1 cellular context compared by ENCODE assay signal in the genomic region with DNA sequence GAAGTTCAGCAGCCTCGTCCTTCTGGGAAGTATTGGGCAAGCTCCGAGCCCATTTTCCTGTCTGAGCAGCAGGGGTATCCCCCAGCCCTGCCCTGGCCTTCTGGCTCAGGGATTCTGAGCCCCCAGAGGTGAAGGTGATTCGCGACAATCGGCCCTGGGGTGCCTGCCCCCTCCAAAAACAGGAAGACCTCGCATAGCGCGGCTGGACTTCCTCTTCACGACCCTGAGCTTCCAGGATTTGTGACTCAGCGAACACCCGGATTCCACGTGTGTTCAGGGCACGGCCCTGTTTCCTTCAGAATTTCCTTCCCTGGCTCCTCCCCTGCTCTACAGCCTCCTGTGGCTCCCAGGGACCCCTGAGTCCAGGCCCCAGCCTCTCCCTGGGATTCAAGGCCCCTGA.
TF ChIP-seq lines count a peak whose summit lies in the region.

A gene with protein sequence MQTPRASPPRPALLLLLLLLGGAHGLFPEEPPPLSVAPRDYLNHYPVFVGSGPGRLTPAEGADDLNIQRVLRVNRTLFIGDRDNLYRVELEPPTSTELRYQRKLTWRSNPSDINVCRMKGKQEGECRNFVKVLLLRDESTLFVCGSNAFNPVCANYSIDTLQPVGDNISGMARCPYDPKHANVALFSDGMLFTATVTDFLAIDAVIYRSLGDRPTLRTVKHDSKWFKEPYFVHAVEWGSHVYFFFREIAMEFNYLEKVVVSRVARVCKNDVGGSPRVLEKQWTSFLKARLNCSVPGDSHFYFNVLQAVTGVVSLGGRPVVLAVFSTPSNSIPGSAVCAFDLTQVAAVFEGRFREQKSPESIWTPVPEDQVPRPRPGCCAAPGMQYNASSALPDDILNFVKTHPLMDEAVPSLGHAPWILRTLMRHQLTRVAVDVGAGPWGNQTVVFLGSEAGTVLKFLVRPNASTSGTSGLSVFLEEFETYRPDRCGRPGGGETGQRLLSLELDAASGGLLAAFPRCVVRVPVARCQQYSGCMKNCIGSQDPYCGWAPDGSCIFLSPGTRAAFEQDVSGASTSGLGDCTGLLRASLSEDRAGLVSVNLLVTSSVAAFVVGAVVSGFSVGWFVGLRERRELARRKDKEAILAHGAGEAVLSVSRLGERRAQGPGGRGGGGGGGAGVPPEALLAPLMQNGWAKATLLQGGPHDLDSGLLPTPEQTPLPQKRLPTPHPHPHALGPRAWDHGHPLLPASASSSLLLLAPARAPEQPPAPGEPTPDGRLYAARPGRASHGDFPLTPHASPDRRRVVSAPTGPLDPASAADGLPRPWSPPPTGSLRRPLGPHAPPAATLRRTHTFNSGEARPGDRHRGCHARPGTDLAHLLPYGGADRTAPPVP (minus strand): TSS at position 116 of the 400 bp plus-strand sequence. CDS start 1,227 bp downstream, outside the sequence.

TF ChIP-seq in WTC11, 78 proteins besides CTCF, POLR2A, EP300 and RAD21 (continued from another document):
- TF ChIP-seq FOXJ3 (CRISPR knock-in tag; IDR thresholded peaks at IDR 0.05; ENCODE audit: borderline replicate concordance) (no peak), NFE2L1 (CRISPR knock-in tag; IDR thresholded peaks at IDR 0.05) (no peak), SMAD4 (CRISPR knock-in tag; IDR thresholded peaks at IDR 0.05) (no peak), ZNF671 (CRISPR knock-in tag; IDR thresholded peaks at IDR 0.05) (no peak), ELF4 (CRISPR knock-in tag; IDR thresholded peaks at IDR 0.05; ENCODE audit: low read depth) (no peak), ZNF138 (CRISPR knock-in tag; conservative IDR thresholded peaks at IDR 0.05) (no peak), ESRRA (CRISPR knock-in tag; IDR thresholded peaks at IDR 0.05; ENCODE audit: borderline replicate concordance) (no peak)
